ENCODE assay signal across 13 cellular contexts in the genomic region with DNA sequence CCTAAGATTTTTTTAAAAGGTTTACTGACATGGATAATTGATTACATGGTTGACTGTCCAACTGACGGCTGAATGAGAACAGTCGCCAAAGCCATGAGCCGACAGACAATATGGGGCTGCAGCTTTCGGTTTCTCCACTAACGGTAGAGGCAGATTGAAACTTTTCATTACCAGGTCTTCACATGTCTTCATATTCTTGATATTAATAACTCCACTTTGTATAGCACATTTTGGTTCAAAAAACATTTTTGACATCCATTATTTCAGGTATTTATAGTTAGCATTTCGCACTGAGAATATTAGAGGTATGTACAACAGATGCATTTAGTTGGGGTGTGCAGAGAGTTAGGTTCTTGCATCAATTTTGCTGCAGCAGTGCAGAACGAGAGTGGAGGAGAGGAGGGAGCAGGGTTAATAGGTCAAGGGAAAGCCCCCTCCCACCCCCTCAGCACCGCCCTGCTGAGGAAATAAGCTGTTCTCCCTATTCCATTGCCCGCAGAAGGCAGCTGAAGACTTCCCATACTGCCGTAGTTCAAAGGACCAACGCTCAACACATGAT.
DNase-seq lines count a peak whose midpoint lies in the region; ATAC-seq and TF ChIP-seq lines count a peak whose summit lies in the region.
"Had no signal": no experiment of that assay in that cellular context is flagged by ENCODE, and none has a peak within 500 bp of the region (broad histone marks: within the 10 kb centered on the region; RNA-seq: fewer than 3 reads in every experiment).

No MANE protein-coding gene starts in this region.

- H3K36me3 ChIP-seq in BLaER1 treated with 17β-estradiol and CSF1 and Interleukin-3, amounts not matched to agents 10 nM and 100 nM: no peaks in the 10 kb centered on the region
- no peaks in the 10 kb centered on the region for H3K36me3 ChIP-seq in right lobe of liver
- H3K36me3 ChIP-seq: HAP-1, tibial artery had no signal

- no peak for TF ChIP-seq POLR2A in right lobe of liver (IDR thresholded peaks at IDR 0.05)

- H3K27me3 Mint-ChIP-seq in memory B cell: no peaks in the 10 kb centered on the region

- intact Hi-C loops in right lobe of liver (cut with DNase I): no loop called here

- peak overlapping the region; percentile 41 for H3K27ac Mint-ChIP-seq in memory B cell

- WGBS in right lobe of liver (ENCODE audit: insufficient coverage, low coverage, low lambda C conversion rate, missing lambda C conversion rate): 71% methylated on average over 8 of the region's 11 CpGs

- H3K9me3 Mint-ChIP-seq in memory B cell: peaks cover 1% of the 10 kb centered on the region

- peaks cover under 1% of the 10 kb centered on the region for H3K36me3 Mint-ChIP-seq in memory B cell

- no peaks in the 10 kb centered on the region for H3K27me3 ChIP-seq in BLaER1 treated with 17β-estradiol and CSF1 and Interleukin-3, amounts not matched to agents 10 nM and 100 nM
- no peaks in the 10 kb centered on the region for H3K27me3 ChIP-seq in right lobe of liver
- H3K27me3 ChIP-seq: tibial artery had no signal

- peak overlapping the region; percentile 79 for H3K4me3 Mint-ChIP-seq in memory B cell

- H3K4me1 Mint-ChIP-seq in memory B cell: peaks cover 9% of the 10 kb centered on the region

- peak overlapping the region in 9 of 11 experiments; percentile 15 to 74 (median 50); a peak in 13 of 22 replicates for H3K9ac ChIP-seq in BLaER1 treated with 17β-estradiol and CSF1 and Interleukin-3, amounts not matched to agents 10 nM and 100 nM

- H3K4me3 ChIP-seq in BLaER1 treated with 17β-estradiol and CSF1 and Interleukin-3, amounts not matched to agents 10 nM and 100 nM: no peak overlapping the region
- H3K4me3 ChIP-seq in right lobe of liver: no peak overlapping the region
- H3K4me3 ChIP-seq: HAP-1, tibial artery had no signal

- H3K27ac ChIP-seq in BLaER1 treated with 17β-estradiol and CSF1 and Interleukin-3, amounts not matched to agents 10 nM and 100 nM: peak overlapping the region; percentile 74 to 94 (median 88); a peak in 21 of 22 replicates
- H3K27ac ChIP-seq in substantia nigra (ENCODE audit: low read depth, low read length, poor library complexity, severe bottlenecking) (no peak overlapping the region), right lobe of liver (no peak overlapping the region)
- H3K27ac ChIP-seq: tibial artery had no signal

- TF ChIP-seq CTCF in right lobe of liver (IDR thresholded peaks at IDR 0.05): no peak

- peak; percentile 35 for DNase-seq in M059J (ENCODE audit: low read depth)
- no peak for DNase-seq in memory B cell (ENCODE audit: low spot score in 2 of 2)
- DNase-seq in substantia nigra (lab: John Stamatoyannopoulos, UW): no peak
- DNase-seq in right lobe of liver: no peak
- DNase-seq: NCI-H1105, NCI-H2227 treated with DMSO at 0.1 percent for 48 hours, tibial artery had no signal

- H3K4me2 ChIP-seq in BLaER1 treated with 17β-estradiol and CSF1 and Interleukin-3, amounts not matched to agents 10 nM and 100 nM: peak overlapping the region; percentile 60 to 87 (median 71)

- no peaks in the 10 kb centered on the region for H4K20me1 ChIP-seq in BLaER1 treated with 17β-estradiol and CSF1 and Interleukin-3, amounts not matched to agents 10 nM and 100 nM

- peaks cover 21 to 44% (median 34%) of the 10 kb centered on the region in 11 experiments for H3K9me3 ChIP-seq in BLaER1 treated with 17β-estradiol and CSF1 and Interleukin-3, amounts not matched to agents 10 nM and 100 nM (replicated peaks in 1 of 11)
- no peaks in the 10 kb centered on the region for H3K9me3 ChIP-seq in right lobe of liver
- H3K9me3 ChIP-seq: HAP-1, tibial artery had no signal

- peaks cover 30 to 55% (median 36%) of the 10 kb centered on the region in 10 experiments for H3K4me1 ChIP-seq in BLaER1 treated with 17β-estradiol and CSF1 and Interleukin-3, amounts not matched to agents 10 nM and 100 nM
- H3K4me1 ChIP-seq in right lobe of liver: peaks cover 0 to 55% (median 10%) of the 10 kb centered on the region in 4 donors
- H3K4me1 ChIP-seq: HAP-1 had no signal

- ATAC-seq in GM19351 (IDR thresholded peaks at IDR 0.05; ENCODE audit: unreplicated experiment) (peak; percentile 72), memory B cell (ENCODE audit: low read depth) (peak; percentile 70), GM21786 (IDR thresholded peaks at IDR 0.05; ENCODE audit: unreplicated experiment) (no peak), right lobe of liver (no peak), GM21825 (IDR thresholded peaks at IDR 0.05; ENCODE audit: unreplicated experiment) (no peak)
- ATAC-seq: HepG2 had no signal

Comparison
In these comparisons a context has a peak if more than half of its experiments do, and no peak if none do; other contexts are left out.
1. H3K27ac ChIP-seq: peak in BLaER1 treated with 17β-estradiol and CSF1 and Interleukin-3, amounts not matched to agents 10 nM and 100 nM (11 of 11); none in substantia nigra (single experiment) and right lobe of liver (0 of 3).
2. ATAC-seq: peak in GM19351 (single experiment) and memory B cell (single experiment); none in GM21786 (single experiment), right lobe of liver (0 of 4) and GM21825 (single experiment).